ENCODE assay signal across 19 cellular contexts in genomic region chr6:148526145-148526544, GRCh38.
"Had no signal": no experiment of that assay in that cellular context is flagged by ENCODE, and none has a peak within 500 bp of the region (broad histone marks: within the 10 kb centered on the region; RNA-seq: fewer than 3 reads in every experiment).

No MANE protein-coding gene starts in this region.

- DNase-seq: activated CD4-positive, alpha-beta T cell treated with anti-CD3 and anti-CD28 coated beads for 1 hour; activated CD4-positive, alpha-beta T cell treated with anti-CD3 and anti-CD28 coated beads, Interleukin-2, amount 50 U/mL, for 48 hours; activated CD8-positive, alpha-beta memory T cell treated with anti-CD3 and anti-CD28 coated beads, Interleukin-2, amount 10 ng/mL, durations not matched to agents 7 days and 5 days; activated effector memory CD4-positive, alpha-beta T cell treated with Interleukin-2 at 50 U/mL for 16 hours; activated naive CD4-positive, alpha-beta T cell treated with anti-CD3 and anti-CD28 coated beads, Interleukin-2, amount 50 U/mL, for 16 hours; activated T-cell treated with anti-CD3 and anti-CD28 coated beads, Interleukin-2, amount 50 U/mL, for 24 hours; body of pancreas; effector memory CD8-positive, alpha-beta T cell; islet precursor cell; mammary epithelial cell; mucosa of descending colon; naive thymus-derived CD4-positive, alpha-beta T cell; retina; small intestine; stimulated activated CD4-positive, alpha-beta T cell treated with anti-CD3 and anti-CD28 coated beads, Interleukin-4, amount 100 ng/mL, for 4 hours; stimulated activated CD8-positive, alpha-beta memory T cell treated with anti-CD3 and anti-CD28 coated beads, Interleukin-4, amount 100 ng/mL, for 48 hours; stimulated activated naive CD8-positive, alpha-beta T cell treated with anti-CD3 and anti-CD28 coated beads, Interleukin-15, Interleukin-2, amounts not matched to agents 100 U/mL and 50 U/mL, for 24 hours had no signal

- H3K27ac ChIP-seq: body of pancreas, suprapubic skin had no signal

- H3K27me3 Mint-ChIP-seq: activated CD8-positive, alpha-beta memory T cell treated with anti-CD3 and anti-CD28 coated beads, Interleukin-2, amount 10 ng/mL, durations not matched to agents 7 days and 5 days; dendritic cell treated with granulocyte-macrophage colony-stimulating factor and Interleukin-4, amounts not matched to agents 40 ng/mL and 50 ng/mL, for 4 days had no signal

- ATAC-seq: activated CD8-positive, alpha-beta memory T cell treated with anti-CD3 and anti-CD28 coated beads, Interleukin-2, amount 10 ng/mL, durations not matched to agents 7 days and 5 days; body of pancreas; effector memory CD8-positive, alpha-beta T cell; naive thymus-derived CD4-positive, alpha-beta T cell; stimulated activated naive CD8-positive, alpha-beta T cell treated with anti-CD3 and anti-CD28 coated beads, Interleukin-15, Interleukin-2, amounts not matched to agents 100 U/mL and 50 U/mL, for 24 hours had no signal

- H3K9me3 ChIP-seq: body of pancreas, mucosa of descending colon, suprapubic skin had no signal

- H3K9me3 Mint-ChIP-seq: activated T-cell treated with anti-CD3 and anti-CD28 coated beads, Interleukin-2, amount 50 U/mL, for 24 hours; dendritic cell treated with granulocyte-macrophage colony-stimulating factor and Interleukin-4, amounts not matched to agents 40 ng/mL and 50 ng/mL, for 4 days; effector memory CD8-positive, alpha-beta T cell; naive thymus-derived CD4-positive, alpha-beta T cell had no signal

- H3K27me3 ChIP-seq: body of pancreas, suprapubic skin had no signal

- H3K4me3 Mint-ChIP-seq: activated CD8-positive, alpha-beta memory T cell treated with anti-CD3 and anti-CD28 coated beads, Interleukin-2, amount 10 ng/mL, durations not matched to agents 7 days and 5 days; activated T-cell treated with anti-CD3 and anti-CD28 coated beads, Interleukin-2, amount 50 U/mL, for 24 hours; dendritic cell treated with granulocyte-macrophage colony-stimulating factor and Interleukin-4, amounts not matched to agents 40 ng/mL and 50 ng/mL, for 4 days; naive thymus-derived CD4-positive, alpha-beta T cell had no signal

- H3K27ac Mint-ChIP-seq: activated CD8-positive, alpha-beta memory T cell treated with anti-CD3 and anti-CD28 coated beads, Interleukin-2, amount 10 ng/mL, durations not matched to agents 7 days and 5 days; dendritic cell treated with granulocyte-macrophage colony-stimulating factor and Interleukin-4, amounts not matched to agents 40 ng/mL and 50 ng/mL, for 4 days; effector memory CD8-positive, alpha-beta T cell; naive thymus-derived CD4-positive, alpha-beta T cell had no signal

- H3K4me3 ChIP-seq: body of pancreas, mucosa of descending colon, suprapubic skin had no signal

- H3K36me3 Mint-ChIP-seq: activated CD8-positive, alpha-beta memory T cell treated with anti-CD3 and anti-CD28 coated beads, Interleukin-2, amount 10 ng/mL, durations not matched to agents 7 days and 5 days; naive thymus-derived CD4-positive, alpha-beta T cell had no signal
